In genomic region chr5:141922827-141923442, GRCh38 we compare ENCODE assay signal across 8 cellular contexts. TPM values are rescaled to one million over a fixed set of nuclear protein-coding genes. Genes with fewer than 3 reads are reported as not detected.
A peak's percentile ranks its signal among the peaks of the same experiment; 100 is the strongest.
DNase-seq lines count a peak whose midpoint lies in the region; ATAC-seq, FAIRE-seq and TF ChIP-seq lines count a peak whose summit lies in the region.
"Not testable (repeated sequence)": the region's sequence is repeated elsewhere in the genome, so short reads cannot be mapped to it uniquely, and the experiment has no call there.

No MANE protein-coding gene starts in this region.

- intact Hi-C loops in endothelial cell of umbilical vein (cut with micrococcal nuclease) = loop anchor here (1.0 kb wide), 1 partner anchor 35 kb away; the partner anchor contains the start of gene PCDH12
- intact Hi-C loops in kidney (cut with DNase I) = not testable (repeated sequence)

- H3K4me3 ChIP-seq in CD8-positive, alpha-beta memory T cell (ENCODE audit: low read length) = peak overlapping the region; percentile 92
- H3K4me3 ChIP-seq in endothelial cell of umbilical vein (replicated peaks in 1 of 3; ENCODE audit: insufficient read depth in 1 of 3, low read depth in 1 of 3, low read length in 3 of 3) = peak overlapping the region; percentile 28 to 63 (median 47)
- H3K4me3 ChIP-seq in kidney (ENCODE audit: low read length in 2 of 2) = peak overlapping the region; percentile 87 to 88
- peak overlapping the region; percentile 70 to 82 for H3K4me3 ChIP-seq in neutrophil (ENCODE audit: low read depth in 1 of 2, low read length in 1 of 2)
- H3K4me3 ChIP-seq in thoracic aorta = peak overlapping the region; percentile 83

- BruUV-seq in endothelial cell of umbilical vein (replicated peaks; lab: Mats Ljungman, UMichigan) = not testable (repeated sequence)

- peak overlapping the region; percentile 77 for H3K4me2 ChIP-seq in endothelial cell of umbilical vein (ENCODE audit: insufficient read depth, low read length)

- H3K9me3 ChIP-seq in CD8-positive, alpha-beta memory T cell (ENCODE audit: low read length); endothelial cell of umbilical vein (replicated peaks; ENCODE audit: control insufficient read depth, insufficient read depth, low read length); kidney (ENCODE audit: control insufficient read depth in 1 of 2, low read length in 2 of 2); neutrophil; thoracic aorta: not testable (repeated sequence)

- H3K9me1 ChIP-seq in endothelial cell of umbilical vein (replicated peaks; ENCODE audit: control insufficient read depth, extremely low read depth, insufficient read depth, low read length) = not testable (repeated sequence)

- dilution Hi-C loops in endothelial cell of umbilical vein (cut with MboI; ENCODE audit: extremely low pct_ligation_motif_present, low sequenced_read_pairs) = not testable (repeated sequence)

- H3K36me3 ChIP-seq in CD8-positive, alpha-beta memory T cell (ENCODE audit: insufficient read depth, low read length) = peaks cover 16% of the 10 kb centered on the region
- H3K36me3 ChIP-seq in endothelial cell of umbilical vein (ENCODE audit: control insufficient read depth in 2 of 2, extremely low read depth in 1 of 2, insufficient read depth in 2 of 2, low read length in 2 of 2) (peaks cover 3 to 11% of the 10 kb centered on the region in 2 experiments), kidney (ENCODE audit: control insufficient read depth in 1 of 2, insufficient read depth in 2 of 2, low read length in 2 of 2) (peaks cover 19 to 23% of the 10 kb centered on the region in 2 donors), neutrophil (peaks cover 17% of the 10 kb centered on the region), thoracic aorta (peaks cover 17% of the 10 kb centered on the region)

- ATAC-seq in activated naive CD8-positive, alpha-beta T cell treated with anti-CD3 and anti-CD28 coated beads, Interleukin-2, amount 10 ng/mL, durations not matched to agents 7 days and 5 days (ENCODE audit: low read depth) = peak; percentile 4
- ATAC-seq in thoracic aorta (ENCODE audit: insufficient number of reproducible peaks, low FRiP score, low read depth) = not testable (repeated sequence)

- not testable (repeated sequence) for DNase-seq in CD8-positive, alpha-beta memory T cell; HFFc6; RWPE1 (ENCODE audit: low spot score); activated naive CD8-positive, alpha-beta T cell treated with anti-CD3 and anti-CD28 coated beads, Interleukin-2, amount 10 ng/mL, durations not matched to agents 7 days and 5 days; endothelial cell of umbilical vein (ENCODE audit: low read depth, low spot score); kidney; thoracic aorta (ENCODE audit: low spot score)

- peak overlapping the region; percentile 80 to 98 (median 90) for H3K4me3 Mint-ChIP-seq in CD8-positive, alpha-beta memory T cell
- H3K4me3 Mint-ChIP-seq in HFFc6 = peak overlapping the region; percentile 89
- peak overlapping the region; percentile 94 for H3K4me3 Mint-ChIP-seq in activated naive CD8-positive, alpha-beta T cell treated with anti-CD3 and anti-CD28 coated beads, Interleukin-2, amount 10 ng/mL, durations not matched to agents 7 days and 5 days

- H3K9ac ChIP-seq in endothelial cell of umbilical vein (replicated peaks; ENCODE audit: extremely low read depth, insufficient read depth, low read length) (peak overlapping the region; percentile 82), kidney (ENCODE audit: low read length in 2 of 2) (peak overlapping the region; percentile 92 to 97)

- TF ChIP-seq POLR2A in endothelial cell of umbilical vein (IDR thresholded peaks at IDR 0.05; ENCODE audit: low read depth, low read length) = not testable (repeated sequence)

- H3K27me3 Mint-ChIP-seq in CD8-positive, alpha-beta memory T cell; HFFc6 (ENCODE audit: insufficient read depth); activated naive CD8-positive, alpha-beta T cell treated with anti-CD3 and anti-CD28 coated beads, Interleukin-2, amount 10 ng/mL, durations not matched to agents 7 days and 5 days: not testable (repeated sequence)

- not testable (repeated sequence) for H3K9me3 Mint-ChIP-seq in CD8-positive, alpha-beta memory T cell; HFFc6; activated naive CD8-positive, alpha-beta T cell treated with anti-CD3 and anti-CD28 coated beads, Interleukin-2, amount 10 ng/mL, durations not matched to agents 7 days and 5 days

- H3K79me2 ChIP-seq in endothelial cell of umbilical vein (ENCODE audit: control insufficient read depth, insufficient read depth, low read length) = peaks cover 11% of the 10 kb centered on the region

- POLR2A ChIA-PET in CD8-positive, alpha-beta memory T cell (lab: Charles Lee) = interaction anchor here (1.0 to 2.8 kb wide), 8 partner anchors 9 to 272 kb away, joined by 3 to 17 read pairs (median 5); partner anchors contain the start of genes FCHSD1, NDFIP1 and RNF14
- POLR2A ChIA-PET in RWPE1 (lab: Yijun Ruan, JAX; ENCODE audit: low non-redundant PET) = interaction anchor here (0.5 to 2.0 kb wide), 6 partner anchors 13 to 967 kb away, joined by 3 to 11 read pairs (median 4); partner anchors contain the start of gene RNF14
- POLR2A ChIA-PET in activated naive CD8-positive, alpha-beta T cell treated with anti-CD3 and anti-CD28 coated beads, Interleukin-2, amount 10 ng/mL, durations not matched to agents 7 days and 5 days (lab: Charles Lee) = interaction anchor here (0.5 to 3.2 kb wide), 14 partner anchors 9 to 499 kb away, joined by 3 to 34 read pairs (median 4); partner anchors contain the start of genes FCHSD1, PCDH12, RELL2 and RNF14
- POLR2A ChIA-PET in endothelial cell of umbilical vein (lab: Charles Lee) = interaction anchor here (0.9 to 1.9 kb wide), 4 partner anchors 18 to 46 kb away, joined by 3 to 9 read pairs (median 5); partner anchors contain the start of gene RNF14

- peaks cover 15% of the 10 kb centered on the region for H3K4me1 ChIP-seq in CD8-positive, alpha-beta memory T cell (ENCODE audit: insufficient read depth, low read length)
- peaks cover 12% of the 10 kb centered on the region for H3K4me1 ChIP-seq in endothelial cell of umbilical vein (ENCODE audit: control insufficient read depth, extremely low read depth, insufficient read depth, low read length)
- peaks cover 4 to 11% of the 10 kb centered on the region in 2 donors for H3K4me1 ChIP-seq in kidney (ENCODE audit: control insufficient read depth in 1 of 2, insufficient read depth in 1 of 2, low read depth in 1 of 2, low read length in 2 of 2)
- peaks cover 21 to 30% of the 10 kb centered on the region in 2 experiments for H3K4me1 ChIP-seq in neutrophil (ENCODE audit: control insufficient read depth in 1 of 2, insufficient read depth in 1 of 2, low read depth in 1 of 2, low read length in 1 of 2)
- H3K4me1 ChIP-seq in thoracic aorta (ENCODE audit: control insufficient read depth in 1 of 2, low read depth in 2 of 2) = peaks cover 9 to 23% of the 10 kb centered on the region in 2 donors

- peak overlapping the region; percentile 97 for H3K27ac ChIP-seq in CD8-positive, alpha-beta memory T cell (ENCODE audit: low read depth, low read length)
- H3K27ac ChIP-seq in RWPE1 = peak overlapping the region; percentile 94
- H3K27ac ChIP-seq in endothelial cell of umbilical vein (ENCODE audit: insufficient read depth, low read depth, low read length) = peak overlapping the region; percentile 84
- H3K27ac ChIP-seq in kidney (ENCODE audit: low read depth in 2 of 2, low read length in 2 of 2) = peak overlapping the region; percentile 99
- peak overlapping the region; percentile 98 for H3K27ac ChIP-seq in neutrophil
- H3K27ac ChIP-seq in thoracic aorta = peak overlapping the region; percentile 96 to 99

- H4K20me1 ChIP-seq in endothelial cell of umbilical vein (replicated peaks; ENCODE audit: control insufficient read depth, extremely low read depth, insufficient read depth, low read length) = not testable (repeated sequence)

- H3K4me1 Mint-ChIP-seq in CD8-positive, alpha-beta memory T cell = peaks cover 16 to 43% (median 37%) of the 10 kb centered on the region in 3 donors
- H3K4me1 Mint-ChIP-seq in HFFc6 (ENCODE audit: low read depth) = not testable (repeated sequence)
- H3K4me1 Mint-ChIP-seq in activated naive CD8-positive, alpha-beta T cell treated with anti-CD3 and anti-CD28 coated beads, Interleukin-2, amount 10 ng/mL, durations not matched to agents 7 days and 5 days = peaks cover 12% of the 10 kb centered on the region

- H3K27me3 ChIP-seq in CD8-positive, alpha-beta memory T cell (ENCODE audit: insufficient read depth, low read length, poor library complexity, severe bottlenecking); endothelial cell of umbilical vein (ENCODE audit: control insufficient read depth in 2 of 2, insufficient read depth in 2 of 2, low read length in 2 of 2); neutrophil; thoracic aorta (replicated peaks; ENCODE audit: insufficient read depth): not testable (repeated sequence)

- TF ChIP-seq CTCF in HFFc6 (IDR thresholded peaks at IDR 0.05); RWPE1 (conservative IDR thresholded peaks at IDR 0.05; ENCODE audit: low read depth); endothelial cell of umbilical vein (IDR thresholded peaks at IDR 0.05; ENCODE audit: extremely low read depth in 1 of 2, insufficient read depth in 1 of 2, low read depth in 1 of 2, low read length in 2 of 2); kidney (IDR thresholded peaks at IDR 0.05; ENCODE audit: borderline replicate concordance, extremely low read depth, insufficient read depth); neutrophil (IDR thresholded peaks at IDR 0.05); thoracic aorta (IDR thresholded peaks at IDR 0.05): not testable (repeated sequence)

- H3K36me3 Mint-ChIP-seq in CD8-positive, alpha-beta memory T cell = peaks cover 5 to 35% (median 17%) of the 10 kb centered on the region in 3 donors
- H3K36me3 Mint-ChIP-seq in HFFc6 (ENCODE audit: low read depth) = peaks cover 17% of the 10 kb centered on the region
- not testable (repeated sequence) for H3K36me3 Mint-ChIP-seq in activated naive CD8-positive, alpha-beta T cell treated with anti-CD3 and anti-CD28 coated beads, Interleukin-2, amount 10 ng/mL, durations not matched to agents 7 days and 5 days

- CTCF ChIA-PET in CD8-positive, alpha-beta memory T cell (lab: Charles Lee) = interaction anchor here (0.7 to 3.0 kb wide), 11 partner anchors 38 to 275 kb away, joined by 3 to 18 read pairs (median 5); partner anchors contain the start of genes PCDH1 and RNF14
- CTCF ChIA-PET in RWPE1 (lab: Yijun Ruan, JAX) (interaction anchor here (0.6 to 1.9 kb wide), 6 partner anchors 8 to 230 kb away, joined by 3 to 7 read pairs (median 3); no protein-coding TSS in a partner anchor), endothelial cell of umbilical vein (lab: Charles Lee) (interaction anchor here (0.6 to 3.0 kb wide), 11 partner anchors 9 to 246 kb away, joined by 3 to 19 read pairs (median 8); partner anchors contain the start of genes PCDH1 and PCDH12)

- H2AFZ ChIP-seq in endothelial cell of umbilical vein (ENCODE audit: low read depth, low read length) = peak overlapping the region; percentile 53

- peak overlapping the region; percentile 92 to 99 (median 98) for H3K27ac Mint-ChIP-seq in CD8-positive, alpha-beta memory T cell
- peak overlapping the region; percentile 99 for H3K27ac Mint-ChIP-seq in HFFc6
- H3K27ac Mint-ChIP-seq in activated naive CD8-positive, alpha-beta T cell treated with anti-CD3 and anti-CD28 coated beads, Interleukin-2, amount 10 ng/mL, durations not matched to agents 7 days and 5 days = peak overlapping the region; percentile 92

- FAIRE-seq in endothelial cell of umbilical vein (lab: Jason Lieb, UNC); kidney (lab: Jason Lieb, UNC): not testable (repeated sequence)

RNA-seq across cellular contexts. Expression of gene DELE1, which starts 0.7 kb away (rescaled TPM):
- total RNA-seq in CD8-positive, alpha-beta memory T cell = 10 to 100 TPM; 48.8 to 50.2 TPM
- 27.3 TPM for polyA plus RNA-seq in CD8-positive, alpha-beta memory T cell
- total RNA-seq in HFFc6 (2021; fragmentation: NEBNext Ultra II Directional; extraction: Animal tissue kit (Norgen Biotek cat#: 25700)) = 10 to 100 TPM; 44.4 to 54.2 (median 46.7) TPM
- total RNA-seq in activated naive CD8-positive, alpha-beta T cell treated with anti-CD3 and anti-CD28 coated beads, Interleukin-2, amount 10 ng/mL, durations not matched to agents 7 days and 5 days = 10 to 100 TPM; 71.2 to 73.1 TPM
- total RNA-seq in endothelial cell of umbilical vein (67.0 and 105 TPM in 2 replicates), kidney (82.3 TPM), thoracic aorta (100 to 1,000 TPM in 1 of 2 donors, 10 to 100 TPM in 1; 82.5 to 108 TPM)
- polyA plus RNA-seq in endothelial cell of umbilical vein (121 and 139 TPM in 2 replicates), kidney (ENCODE audit: insufficient read depth, low read depth, low replicate concordance) (67.7 TPM)
- 80.8 and 91.2 TPM in 2 replicates for polyA plus RNA-seq in endothelial cell of umbilical vein (2011; cell fraction: cytosol; rRNA removed)
- polyA plus RNA-seq in endothelial cell of umbilical vein (2011; cell fraction: nucleus; rRNA removed) = 291 and 301 TPM in 2 replicates
- 60.1 and 60.8 TPM in 2 replicates for polyA plus RNA-seq in endothelial cell of umbilical vein (2012)
- polyA minus RNA-seq in endothelial cell of umbilical vein = 96.7 and 110 TPM in 2 replicates
- 29.9 TPM for polyA minus RNA-seq in endothelial cell of umbilical vein (2011; cell fraction: cytosol; rRNA and poly(A)+ RNA removed)
- 83.3 and 102 TPM in 2 replicates for polyA minus RNA-seq in endothelial cell of umbilical vein (2011; cell fraction: nucleus; rRNA and poly(A)+ RNA removed)

RNA-seq across cellular contexts. Expression of gene PCDH12, which starts 35.1 kb away (rescaled TPM):
- under 1 TPM; 0.33 to 0.88 TPM for total RNA-seq in CD8-positive, alpha-beta memory T cell
- 0.07 TPM for polyA plus RNA-seq in CD8-positive, alpha-beta memory T cell
- total RNA-seq in HFFc6 (2021; fragmentation: NEBNext Ultra II Directional; extraction: Animal tissue kit (Norgen Biotek cat#: 25700)) = under 1 TPM in 4 of 6 experiments, not detected in 2; 0.02 to 0.71 (median 0.08) TPM
- total RNA-seq in activated naive CD8-positive, alpha-beta T cell treated with anti-CD3 and anti-CD28 coated beads, Interleukin-2, amount 10 ng/mL, durations not matched to agents 7 days and 5 days = under 1 TPM; 0.09 to 0.14 TPM
- 18.5 and 20.4 TPM in 2 replicates for total RNA-seq in endothelial cell of umbilical vein
- 5.5 and 6.2 TPM in 2 replicates for polyA plus RNA-seq in endothelial cell of umbilical vein
- 3.2 and 3.6 TPM in 2 replicates for polyA plus RNA-seq in endothelial cell of umbilical vein (2011; cell fraction: cytosol; rRNA removed)
- 2.6 and 2.9 TPM in 2 replicates for polyA plus RNA-seq in endothelial cell of umbilical vein (2011; cell fraction: nucleus; rRNA removed)
- 5.4 and 7.7 TPM in 2 replicates for polyA plus RNA-seq in endothelial cell of umbilical vein (2012)
- polyA minus RNA-seq in endothelial cell of umbilical vein = 6.9 and 10.3 TPM in 2 replicates
- 0.82 TPM for polyA minus RNA-seq in endothelial cell of umbilical vein (2011; cell fraction: cytosol; rRNA and poly(A)+ RNA removed)
- polyA minus RNA-seq in endothelial cell of umbilical vein (2011; cell fraction: nucleus; rRNA and poly(A)+ RNA removed) = 2.7 and 5.1 TPM in 2 replicates
- total RNA-seq in kidney = 14.1 TPM
- polyA plus RNA-seq in kidney (ENCODE audit: insufficient read depth, low read depth, low replicate concordance) = 7.4 TPM
- total RNA-seq in thoracic aorta = 1 to 10 TPM; 5.1 to 5.2 TPM

RNA-seq across cellular contexts. Expression of gene PCDH1, which starts 44.7 kb away (rescaled TPM):
- total RNA-seq in CD8-positive, alpha-beta memory T cell = not detected
- polyA plus RNA-seq in CD8-positive, alpha-beta memory T cell = 0.54 TPM
- under 1 TPM in 5 of 6 experiments, not detected in 1; 0.07 to 0.18 (median 0.07) TPM for total RNA-seq in HFFc6 (2021; fragmentation: NEBNext Ultra II Directional; extraction: Animal tissue kit (Norgen Biotek cat#: 25700))
- not detected for total RNA-seq in activated naive CD8-positive, alpha-beta T cell treated with anti-CD3 and anti-CD28 coated beads, Interleukin-2, amount 10 ng/mL, durations not matched to agents 7 days and 5 days
- 136 and 170 TPM in 2 replicates for total RNA-seq in endothelial cell of umbilical vein
- polyA plus RNA-seq in endothelial cell of umbilical vein = 113 and 124 TPM in 2 replicates
- polyA plus RNA-seq in endothelial cell of umbilical vein (2011; cell fraction: cytosol; rRNA removed) = 87.1 and 88.0 TPM in 2 replicates
- polyA plus RNA-seq in endothelial cell of umbilical vein (2011; cell fraction: nucleus; rRNA removed) = 70.9 and 75.9 TPM in 2 replicates
- polyA plus RNA-seq in endothelial cell of umbilical vein (2012) = 80.3 and 97.2 TPM in 2 replicates
- 304 and 328 TPM in 2 replicates for polyA minus RNA-seq in endothelial cell of umbilical vein
- polyA minus RNA-seq in endothelial cell of umbilical vein (2011; cell fraction: cytosol; rRNA and poly(A)+ RNA removed) = 8.7 TPM
- polyA minus RNA-seq in endothelial cell of umbilical vein (2011; cell fraction: nucleus; rRNA and poly(A)+ RNA removed) = 59.9 and 63.2 TPM in 2 replicates
- 147 TPM for total RNA-seq in kidney
- polyA plus RNA-seq in kidney (ENCODE audit: insufficient read depth, low read depth, low replicate concordance) = 37.3 TPM
- total RNA-seq in thoracic aorta = 10 to 100 TPM; 24.6 to 43.4 TPM

RNA-seq across cellular contexts. Expression of gene RNF14, which starts 46.0 kb away (rescaled TPM):
- 10 to 100 TPM; 46.2 to 49.6 TPM for total RNA-seq in CD8-positive, alpha-beta memory T cell
- polyA plus RNA-seq in CD8-positive, alpha-beta memory T cell = 43.7 TPM
- 10 to 100 TPM; 56.0 to 65.5 (median 63.0) TPM for total RNA-seq in HFFc6 (2021; fragmentation: NEBNext Ultra II Directional; extraction: Animal tissue kit (Norgen Biotek cat#: 25700))
- total RNA-seq in activated naive CD8-positive, alpha-beta T cell treated with anti-CD3 and anti-CD28 coated beads, Interleukin-2, amount 10 ng/mL, durations not matched to agents 7 days and 5 days = 10 to 100 TPM; 29.0 to 33.9 TPM
- total RNA-seq in endothelial cell of umbilical vein (53.1 and 55.9 TPM in 2 replicates), kidney (69.3 TPM), thoracic aorta (10 to 100 TPM; 63.4 to 93.3 TPM)
- polyA plus RNA-seq in endothelial cell of umbilical vein (20.3 and 23.5 TPM in 2 replicates), kidney (ENCODE audit: insufficient read depth, low read depth, low replicate concordance) (53.5 TPM)
- polyA plus RNA-seq in endothelial cell of umbilical vein (2011; cell fraction: cytosol; rRNA removed) = 31.4 and 34.3 TPM in 2 replicates
- polyA plus RNA-seq in endothelial cell of umbilical vein (2011; cell fraction: nucleus; rRNA removed) = 32.0 and 32.5 TPM in 2 replicates
- polyA plus RNA-seq in endothelial cell of umbilical vein (2012) = 75.7 and 87.2 TPM in 2 replicates
- 56.2 and 56.9 TPM in 2 replicates for polyA minus RNA-seq in endothelial cell of umbilical vein
- 8.6 TPM for polyA minus RNA-seq in endothelial cell of umbilical vein (2011; cell fraction: cytosol; rRNA and poly(A)+ RNA removed)
- 18.4 and 29.8 TPM in 2 replicates for polyA minus RNA-seq in endothelial cell of umbilical vein (2011; cell fraction: nucleus; rRNA and poly(A)+ RNA removed)

Comparison
In these comparisons a context has a peak if more than half of its experiments do, and no peak if none do; other contexts are left out.
1. RNA of gene PCDH1, which starts 44.7 kb away (total RNA-seq): 147 TPM in kidney (single experiment), 136 to 170 TPM in endothelial cell of umbilical vein and 24.6 to 43.4 TPM in thoracic aorta; not detected in CD8-positive, alpha-beta memory T cell, 0.07 to 0.18 TPM in HFFc6 and not detected in activated naive CD8-positive, alpha-beta T cell treated with anti-CD3 and anti-CD28 coated beads, Interleukin-2, amount 10 ng/mL, durations not matched to agents 7 days and 5 days; every median in the first group is over 10 times any median in the second.
2. Peak in every context shown above with its lines, with median percentiles within 50 percentile points of each other: H3K27ac ChIP-seq, H3K4me3 ChIP-seq, H3K27ac Mint-ChIP-seq and H3K4me3 Mint-ChIP-seq.